16 cellular contexts compared by ENCODE assay signal in genomic region chr11:95884364-95884763, GRCh38. TPM values are rescaled to one million over a fixed set of nuclear protein-coding genes. Genes with fewer than 3 reads are reported as not detected.
DNase-seq lines count a peak whose midpoint lies in the region; ATAC-seq and TF ChIP-seq lines count a peak whose summit lies in the region.
"Had no signal": no experiment of that assay in that cellular context is flagged by ENCODE, and none has a peak within 500 bp of the region (broad histone marks: within the 10 kb centered on the region; RNA-seq: fewer than 3 reads in every experiment).

No MANE protein-coding gene starts in this region.

- peaks cover 9% of the 10 kb centered on the region for H3K36me3 Mint-ChIP-seq in chondrocyte (ENCODE audit: low read depth)
- H3K36me3 Mint-ChIP-seq in type B pancreatic cell = peaks cover 29% of the 10 kb centered on the region
- peaks cover 10% of the 10 kb centered on the region for H3K36me3 Mint-ChIP-seq in activated naive CD8-positive, alpha-beta T cell treated with anti-CD3 and anti-CD28 coated beads for 36 hours

- peak overlapping the region; percentile 62 for H3K27ac Mint-ChIP-seq in chondrocyte (ENCODE audit: unreplicated experiment)
- H3K27ac Mint-ChIP-seq in type B pancreatic cell = no peak overlapping the region
- no peak overlapping the region for H3K27ac Mint-ChIP-seq in activated naive CD8-positive, alpha-beta T cell treated with anti-CD3 and anti-CD28 coated beads for 36 hours
- H3K27ac Mint-ChIP-seq: T-helper 17 cell had no signal

- H3K36me3 ChIP-seq in ACC112 (ENCODE audit: insufficient read depth, low read length) = peaks cover 23% of the 10 kb centered on the region
- peaks cover 3% of the 10 kb centered on the region for H3K36me3 ChIP-seq in IMR-90 (ENCODE audit: control insufficient read depth, insufficient read depth, low read length)

- POLR2A ChIA-PET in IMR-90 (lab: Charles Lee; ENCODE audit: unreplicated experiment) = no interaction called here

- H3K79me1 ChIP-seq in IMR-90 (ENCODE audit: low read depth in 1 of 2, low read length in 2 of 2) = peaks cover 6 to 32% of the 10 kb centered on the region in 2 experiments; a peak in 3 of 4 replicates

- no peak overlapping the region for H2BK120ac ChIP-seq in IMR-90 (ENCODE audit: low read depth, low read length)

- CTCF ChIA-PET in IMR-90 (lab: Yijun Ruan, JAX) = interaction anchor here (0.7 to 1.1 kb wide), 2 partner anchors 17 to 48 kb away, joined by 3 to 4 read pairs; no protein-coding TSS in a partner anchor

- no peak for TF ChIP-seq CTCF in IMR-90 (conservative IDR thresholded peaks at IDR 0.05; ENCODE audit: low read depth, low read length)
- no peak for TF ChIP-seq CTCF in chondrocyte (IDR thresholded peaks at IDR 0.05)
- TF ChIP-seq CTCF in type B pancreatic cell (conservative IDR thresholded peaks at IDR 0.05) = no peak

- H2BK20ac ChIP-seq in IMR-90 (ENCODE audit: low read depth, low read length) = no peak overlapping the region

- H3K27ac ChIP-seq in ACC112 (ENCODE audit: low read depth, low read length) (peak overlapping the region; percentile 51), IMR-90 (ENCODE audit: insufficient read depth, low read length) (no peak overlapping the region)
- H3K27ac ChIP-seq: transverse colon had no signal

- peaks cover 15% of the 10 kb centered on the region for H3K4me1 ChIP-seq in ACC112 (ENCODE audit: control insufficient read depth, insufficient read depth, low read length, unreplicated experiment)
- no peaks in the 10 kb centered on the region; the same call in 1 of the 2 replicates for H3K4me1 ChIP-seq in IMR-90 (ENCODE audit: control insufficient read depth, insufficient read depth, low read length)
- H3K4me1 ChIP-seq: transverse colon had no signal

- H3K4me1 Mint-ChIP-seq in chondrocyte (ENCODE audit: low read depth) (peaks cover 24% of the 10 kb centered on the region), type B pancreatic cell (ENCODE audit: unreplicated experiment) (peaks cover 7% of the 10 kb centered on the region)
- H3K4me1 Mint-ChIP-seq in activated naive CD8-positive, alpha-beta T cell treated with anti-CD3 and anti-CD28 coated beads for 36 hours = peaks cover 10% of the 10 kb centered on the region

- H3K9me3 Mint-ChIP-seq in chondrocyte (ENCODE audit: low read depth) (no peaks in the 10 kb centered on the region), type B pancreatic cell (no peaks in the 10 kb centered on the region)
- H3K9me3 Mint-ChIP-seq in activated naive CD8-positive, alpha-beta T cell treated with anti-CD3 and anti-CD28 coated beads for 36 hours = no peaks in the 10 kb centered on the region
- H3K9me3 Mint-ChIP-seq: activated T-cell treated with anti-CD3 and anti-CD28 coated beads, Interleukin-2, amount 50 U/mL, for 4 hours had no signal

- no peak overlapping the region for H3K56ac ChIP-seq in IMR-90 (ENCODE audit: extremely low read depth, insufficient read depth, low read length)

- no peak overlapping the region for H3K23ac ChIP-seq in IMR-90 (ENCODE audit: low read depth, low read length)

- in situ Hi-C loops in IMR-90 (cut with MboI; ENCODE audit: low sequenced_read_pairs) = no loop called here

- H3K9ac ChIP-seq in IMR-90 (ENCODE audit: low read depth, low read length) = no peak overlapping the region

- no peak overlapping the region for H2AK9ac ChIP-seq in IMR-90 (replicated peaks; ENCODE audit: low read depth, low read length, poor library complexity)

- no peak overlapping the region for H4K91ac ChIP-seq in IMR-90 (ENCODE audit: insufficient read depth, low read depth, low read length)

- H2BK15ac ChIP-seq in IMR-90 (ENCODE audit: low read depth, low read length) = no peak overlapping the region

- H2BK5ac ChIP-seq in IMR-90 (ENCODE audit: low read depth, low read length, poor library complexity, severe bottlenecking) = peak overlapping the region; percentile 5

- H4K5ac ChIP-seq in IMR-90 (ENCODE audit: low read depth, low read length) = no peak overlapping the region

- WGBS in IMR-90 (ENCODE audit: extremely low coverage in 2 of 2, insufficient read length in 1 of 2), 2 experiments = no CpG with 5 or more reads among the region's 1 CpG

- H3K79me2 ChIP-seq in ACC112 (ENCODE audit: control insufficient read depth, insufficient read depth, low read length, unreplicated experiment) = peaks cover 3% of the 10 kb centered on the region

- no TSS peak for BruUV-seq in IMR-90 (replicated peaks; lab: Mats Ljungman, UMichigan)

- H3K14ac ChIP-seq in IMR-90 (replicated peaks; ENCODE audit: low read depth, low read length) = no peak overlapping the region

- H3K4ac ChIP-seq in IMR-90 (ENCODE audit: low read depth, low read length) = no peak overlapping the region

- H3K4me3 Mint-ChIP-seq in chondrocyte (ENCODE audit: unreplicated experiment) (no peak overlapping the region), type B pancreatic cell (no peak overlapping the region)
- no peak overlapping the region for H3K4me3 Mint-ChIP-seq in activated naive CD8-positive, alpha-beta T cell treated with anti-CD3 and anti-CD28 coated beads for 36 hours
- H3K4me3 Mint-ChIP-seq: activated T-cell treated with anti-CD3 and anti-CD28 coated beads, Interleukin-2, amount 50 U/mL, for 4 hours; T-helper 17 cell had no signal

- no peak overlapping the region for H4K8ac ChIP-seq in IMR-90 (ENCODE audit: low read depth in 2 of 2, low read length in 2 of 2)

- no peak overlapping the region for H2AFZ ChIP-seq in ACC112 (ENCODE audit: low read length, unreplicated experiment)
- H2AFZ ChIP-seq in IMR-90 (replicated peaks; ENCODE audit: low read length, poor library complexity) = no peak overlapping the region

- H2AK5ac ChIP-seq in IMR-90 (ENCODE audit: low read depth, low read length) = no peak overlapping the region

- ATAC-seq in IMR-90 (ENCODE audit: low read depth) = peak; percentile 49
- ATAC-seq: activated T-cell treated with anti-CD3 and anti-CD28 coated beads, Interleukin-2, amount 50 U/mL, for 4 hours; T-helper 17 cell had no signal

- DNase-seq in IMR-90 (peak; percentile 63), chondrocyte (ENCODE audit: low spot score) (no peak), kidney glomerular epithelial cell (lab: John Stamatoyannopoulos, UW) (peak; percentile 76), type B pancreatic cell (ENCODE audit: extremely low spot score, unreplicated experiment) (no peak), pons (ENCODE audit: low spot score) (no peak)
- DNase-seq in stimulated activated CD4-positive, alpha-beta T cell treated with anti-CD3 and anti-CD28 coated beads, Interleukin-2, amount 100 ng/mL, for 24 hours = no peak
- no peak for DNase-seq in activated naive CD8-positive, alpha-beta T cell treated with anti-CD3 and anti-CD28 coated beads for 36 hours
- DNase-seq: activated CD4-positive, alpha-beta T cell treated with anti-CD3 and anti-CD28 coated beads for 48 hours; activated T-cell treated with anti-CD3 and anti-CD28 coated beads, Interleukin-2, amount 50 U/mL, for 4 hours; effector CD8-positive, alpha-beta T cell; hippocampal formation; NCI-H2171 treated with DMSO at 0.1 percent for 48 hours; T-helper 17 cell; transverse colon had no signal

- H3K27me3 Mint-ChIP-seq in chondrocyte (ENCODE audit: low read depth) = no peaks in the 10 kb centered on the region
- no peaks in the 10 kb centered on the region for H3K27me3 Mint-ChIP-seq in type B pancreatic cell
- no peaks in the 10 kb centered on the region for H3K27me3 Mint-ChIP-seq in activated naive CD8-positive, alpha-beta T cell treated with anti-CD3 and anti-CD28 coated beads for 36 hours
- H3K27me3 Mint-ChIP-seq: T-helper 17 cell had no signal

- TF ChIP-seq POLR2A in IMR-90 (IDR thresholded peaks at IDR 0.05; ENCODE audit: low read depth, low read length) = no peak

- H3K9me1 ChIP-seq in IMR-90 (ENCODE audit: insufficient read depth, low read length) = peaks cover 5% of the 10 kb centered on the region; the same call in 1 of the 2 replicates

- intact Hi-C loops in IMR-90 (cut with micrococcal nuclease) = no loop called here

- no peak overlapping the region for H3K18ac ChIP-seq in IMR-90 (ENCODE audit: low read depth, low read length)

- TF ChIP-seq RAD21 in IMR-90 (IDR thresholded peaks at IDR 0.05; ENCODE audit: low read length) = no peak

- H3K9me3 ChIP-seq in IMR-90 (ENCODE audit: control insufficient read depth, insufficient read depth, low read length) = no peaks in the 10 kb centered on the region
- H3K9me3 ChIP-seq: transverse colon had no signal

- no peaks in the 10 kb centered on the region for H3K27me3 ChIP-seq in ACC112 (ENCODE audit: insufficient read depth, low read length)
- H3K27me3 ChIP-seq in IMR-90 (ENCODE audit: control insufficient read depth, insufficient read depth, low read length) = no peaks in the 10 kb centered on the region
- H3K27me3 ChIP-seq: transverse colon had no signal

- H3K4me3 ChIP-seq in ACC112 (ENCODE audit: low read depth, low read length) (no peak overlapping the region), IMR-90 (ENCODE audit: insufficient read depth, low read depth, low read length) (no peak overlapping the region)
- H3K4me3 ChIP-seq: lung, transverse colon had no signal

- H3K4me2 ChIP-seq in IMR-90 (ENCODE audit: low read depth, low read length) = no peak overlapping the region

- dilution Hi-C loops in IMR-90 (cut with HindIII; ENCODE audit: low sequenced_read_pairs, unreplicated experiment) = no loop called here

- H4K20me1 ChIP-seq in IMR-90 (ENCODE audit: insufficient read depth, low read length) = peaks cover 3% of the 10 kb centered on the region; the same call in 1 of the 2 replicates

TF ChIP-seq in IMR-90, 13 proteins besides CTCF, POLR2A, EP300 and RAD21 (continues in another document):
- TF ChIP-seq MAFK (IDR thresholded peaks at IDR 0.05; ENCODE audit: low read depth, low read length) = no peak
- no peak for TF ChIP-seq USF2 (IDR thresholded peaks at IDR 0.05; ENCODE audit: low read depth, low read length)
- TF ChIP-seq BHLHE40 (IDR thresholded peaks at IDR 0.05; ENCODE audit: low read depth, low read length) = peak; percentile 59; the same call in 1 of the 2 replicates
- no peak for TF ChIP-seq MAZ (IDR thresholded peaks at IDR 0.05; ENCODE audit: borderline replicate concordance, low read depth, low read length)
- TF ChIP-seq CEBPB (IDR thresholded peaks at IDR 0.05; ENCODE audit: low read depth, low read length) = peak; percentile 39; the same call in 1 of the 2 replicates

RNA-seq across cellular contexts. Expression of gene MTMR2, which starts 39.5 kb away (rescaled TPM):
- total RNA-seq in IMR-90 (2012; rRNA removed) (30.6 and 36.9 TPM in 2 replicates), chondrocyte (51.7 to 59.5 TPM (median 52.1 TPM) in 3 replicates), type B pancreatic cell (ENCODE audit: low replicate concordance) (34.4 and 38.9 TPM in 2 replicates)
- 12.3 and 16.6 TPM in 2 replicates for polyA plus RNA-seq in IMR-90 (2012; rRNA removed)
- polyA plus RNA-seq in IMR-90 (2012; cell fraction: cytosol; rRNA removed) = 9.7 and 12.1 TPM in 2 replicates
- 6.0 and 13.5 TPM in 2 replicates for polyA plus RNA-seq in IMR-90 (2012; cell fraction: nucleus; rRNA removed; ENCODE audit: low replicate concordance)
- total RNA-seq in activated naive CD8-positive, alpha-beta T cell treated with anti-CD3 and anti-CD28 coated beads for 36 hours = 10 to 100 TPM; 48.0 to 51.7 TPM

Comparison
In these comparisons a context has a peak if more than half of its experiments do, and no peak if none do; other contexts are left out.
1. DNase-seq: peak in IMR-90 (single experiment) and kidney glomerular epithelial cell (single experiment); none in chondrocyte (single experiment), type B pancreatic cell (single experiment), pons (single experiment), stimulated activated CD4-positive, alpha-beta T cell treated with anti-CD3 and anti-CD28 coated beads, Interleukin-2, amount 100 ng/mL, for 24 hours (0 of 2) and activated naive CD8-positive, alpha-beta T cell treated with anti-CD3 and anti-CD28 coated beads for 36 hours (single experiment).